In genomic region chr22:37929390-37929789, GRCh38 we compare ENCODE assay signal across 14 cellular contexts. TPM values are rescaled to one million over a fixed set of nuclear protein-coding genes. Genes with fewer than 3 reads are reported as not detected.
"Had no signal": no experiment of that assay in that cellular context is flagged by ENCODE, and none has a peak within 500 bp of the region (broad histone marks: within the 10 kb centered on the region; RNA-seq: fewer than 3 reads in every experiment).

No MANE protein-coding gene starts in this region.

- ATAC-seq: activated CD4-positive, CD25-positive, alpha-beta regulatory T cell treated with anti-CD3 and anti-CD28 coated beads, Interleukin-2, amount 50 U/mL, for 24 hours; gastrocnemius medialis; upper lobe of right lung had no signal

- H3K4me3 Mint-ChIP-seq: activated naive CD8-positive, alpha-beta T cell treated with anti-CD3 and anti-CD28 coated beads, Interleukin-2, amount 10 ng/mL, durations not matched to agents 7 days and 5 days; nephron progenitor cell had no signal

- H3K27ac Mint-ChIP-seq: activated naive CD8-positive, alpha-beta T cell treated with anti-CD3 and anti-CD28 coated beads, Interleukin-2, amount 10 ng/mL, durations not matched to agents 7 days and 5 days; nephron progenitor cell had no signal

- H3K27me3 Mint-ChIP-seq: activated naive CD8-positive, alpha-beta T cell treated with anti-CD3 and anti-CD28 coated beads, Interleukin-2, amount 10 ng/mL, durations not matched to agents 7 days and 5 days had no signal

- H3K9me3 ChIP-seq: gastrocnemius medialis, upper lobe of right lung had no signal

- H3K27me3 ChIP-seq: dorsolateral prefrontal cortex, gastrocnemius medialis, upper lobe of right lung had no signal

- H3K4me3 ChIP-seq: dorsolateral prefrontal cortex, gastrocnemius medialis, upper lobe of right lung had no signal

- H3K27ac ChIP-seq: gastrocnemius medialis, upper lobe of right lung had no signal

- DNase-seq: activated CD4-positive, alpha-beta T cell treated with anti-CD3 and anti-CD28 coated beads, Interleukin-2, amount 50 U/mL, for 4 hours; activated naive CD8-positive, alpha-beta T cell treated with anti-CD3 and anti-CD28 coated beads, Interleukin-2, amount 10 ng/mL, durations not matched to agents 7 days and 5 days; aorta; dorsolateral prefrontal cortex; gastrocnemius medialis; mesendoderm; nephron progenitor cell; retina; small intestine; upper lobe of right lung had no signal

RNA-seq across cellular contexts. Expression of gene C22orf23, which starts 24.0 kb away (rescaled TPM):
- total RNA-seq: activated naive CD8-positive, alpha-beta T cell treated with anti-CD3 and anti-CD28 coated beads, Interleukin-2, amount 10 ng/mL, durations not matched to agents 7 days and 5 days; aorta; bronchial epithelial cell; liver; osteocyte; upper lobe of right lung had no signal

RNA-seq across cellular contexts. Expression of gene SOX10, which starts 55.0 kb away (rescaled TPM):
- total RNA-seq: activated naive CD8-positive, alpha-beta T cell treated with anti-CD3 and anti-CD28 coated beads, Interleukin-2, amount 10 ng/mL, durations not matched to agents 7 days and 5 days; bronchial epithelial cell; osteocyte; upper lobe of right lung had no signal
